Comparison of ENCODE assay signal across 36 cellular contexts in the genomic region with DNA sequence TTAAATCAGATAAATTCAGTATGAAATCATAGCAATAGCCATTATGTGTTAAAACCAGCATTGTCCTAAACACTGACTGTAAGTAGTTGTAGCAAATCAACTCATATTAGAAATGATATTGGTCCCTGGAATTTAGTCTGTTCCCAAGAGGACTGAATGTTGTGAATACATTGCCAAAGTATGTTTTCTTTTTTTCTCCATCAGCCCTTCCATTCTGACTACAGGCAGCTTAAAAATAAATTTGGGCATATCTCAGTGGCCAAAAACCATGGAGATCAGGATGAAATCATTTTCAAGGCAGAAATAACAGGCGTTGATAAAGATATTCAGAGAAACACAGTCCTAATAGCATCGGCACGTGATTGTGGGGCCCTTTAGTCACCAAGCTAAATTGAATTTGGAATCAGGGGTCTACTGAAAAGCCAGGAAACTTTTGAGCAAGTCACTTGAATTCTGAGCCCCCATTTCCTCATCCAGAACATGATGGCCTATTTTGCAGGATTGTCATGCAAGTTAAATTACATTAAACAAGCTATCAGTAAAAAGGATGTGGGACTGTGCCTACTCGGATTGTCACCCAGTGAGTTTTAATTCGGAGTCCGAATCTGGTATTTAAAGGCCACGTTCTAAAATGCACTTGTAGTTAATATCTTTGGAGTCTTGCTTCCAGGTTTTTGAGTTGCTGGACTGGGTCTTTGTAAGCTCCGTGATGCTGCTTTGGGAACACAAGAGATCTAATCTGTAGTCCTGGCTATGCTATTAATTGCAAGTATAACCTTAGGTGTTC. TPM values are rescaled to one million over a fixed set of nuclear protein-coding genes. Genes with fewer than 3 reads are reported as not detected.
A peak's percentile ranks its signal among the peaks of the same experiment; 100 is the strongest.
DNase-seq lines count a peak whose midpoint lies in the region; ATAC-seq and TF ChIP-seq lines count a peak whose summit lies in the region.
"Had no signal": no experiment of that assay in that cellular context is flagged by ENCODE, and none has a peak within 500 bp of the region (broad histone marks: within the 10 kb centered on the region; RNA-seq: fewer than 3 reads in every experiment).

No MANE protein-coding gene starts in this region.

- H3K27ac ChIP-seq in Peyer's patch (peak overlapping the region in 3 of 4 donors; percentile 3 to 89 (median 23)), lower lobe of right lung (peak overlapping the region; percentile 78), suprapubic skin (peak overlapping the region; percentile 51), SK-N-SH (ENCODE audit: low read depth in 2 of 2, low read length in 1 of 2) (no peak overlapping the region)
- H3K27ac ChIP-seq: BLaER1, epithelial cell of prostate, foreskin keratinocyte, WERI-Rb-1 had no signal

- H3K4me1 ChIP-seq in Peyer's patch: peaks cover 0 to 43% (median 7%) of the 10 kb centered on the region in 4 donors
- H3K4me1 ChIP-seq in lower lobe of right lung: peaks cover 62% of the 10 kb centered on the region
- H3K4me1 ChIP-seq in suprapubic skin: peaks cover 82% of the 10 kb centered on the region
- peaks cover 0 to 16% of the 10 kb centered on the region in 2 experiments; a peak in 1 of 4 replicates for H3K4me1 ChIP-seq in SK-N-SH (ENCODE audit: control insufficient read depth in 1 of 2, insufficient read depth in 2 of 2, low read depth in 1 of 2, low read length in 1 of 2)
- H3K4me1 ChIP-seq: BLaER1 had no signal

- peaks cover 38% of the 10 kb centered on the region for H3K4me1 Mint-ChIP-seq in chondrocyte (ENCODE audit: low read depth)
- peaks cover 5% of the 10 kb centered on the region for H3K4me1 Mint-ChIP-seq in type B pancreatic cell (ENCODE audit: unreplicated experiment)
- H3K4me1 Mint-ChIP-seq: IgD-negative memory B cell; immature natural killer cell; natural killer cell; stimulated activated memory B cell treated with anti-CD40 and anti-IgM and Interleukin-4, amounts not matched to agents 10 μg/mL and 1 μg/mL and 100 μg/mL, for 72 hours had no signal

- peaks cover 3% of the 10 kb centered on the region for H3K27me3 Mint-ChIP-seq in chondrocyte (ENCODE audit: low read depth)
- H3K27me3 Mint-ChIP-seq in type B pancreatic cell: no peaks in the 10 kb centered on the region
- H3K27me3 Mint-ChIP-seq: activated naive CD8-positive, alpha-beta T cell treated with anti-CD3 and anti-CD28 coated beads for 36 hours had no signal

- H3K9ac ChIP-seq in SK-N-SH: no peak overlapping the region
- H3K9ac ChIP-seq: BLaER1 had no signal

- DNase-seq in Peyer's patch: no peak
- no peak for DNase-seq in chondrocyte (ENCODE audit: low spot score)
- no peak for DNase-seq in lower lobe of right lung
- DNase-seq in suprapubic skin (ENCODE audit: low spot score in 2 of 2): no peak
- DNase-seq in AG20443 (ENCODE audit: low spot score): no peak
- no peak for DNase-seq in type B pancreatic cell (ENCODE audit: extremely low spot score, unreplicated experiment)
- no peak for DNase-seq in SK-N-SH
- DNase-seq: activated CD4-positive, alpha-beta T cell treated with anti-CD3 and anti-CD28 coated beads for 48 hours; activated effector memory CD4-positive, alpha-beta T cell treated with anti-CD3 and anti-CD28 coated beads, Interleukin-2, amount 50 U/mL, for 16 hours; activated naive CD8-positive, alpha-beta T cell treated with anti-CD3 and anti-CD28 coated beads for 36 hours; activated T-cell treated with anti-CD3 and anti-CD28 coated beads, Interleukin-2, amount 50 U/mL, for 1 hour; cerebellar nuclear complex; effector CD4-positive, alpha-beta T cell; foreskin keratinocyte; GOT3; hippocampal formation; immature natural killer cell; left lung; midbrain; natural killer cell; NCI-H1092; NCI-H187 treated with DMSO at 0.1 percent for 48 hours; NCI-H2171 treated with DMSO at 0.1 percent for 48 hours; NCI-H524 treated with DMSO at 0.1 percent for 48 hours; NK-92 treated with Interleukin-12 subunit alpha and Interleukin-12 subunit beta, amount 100 ng/mL, for 24 hours; PC-3; SHP77 treated with DMSO at 0.1 percent for 48 hours; spleen; stimulated activated CD4-positive, alpha-beta T cell treated with anti-CD3 and anti-CD28 coated beads, Interleukin-4, amount 100 ng/mL, for 4 hours; T-helper 9 cell; WERI-Rb-1 had no signal

- no peak for TF ChIP-seq RAD21 in SK-N-SH (IDR thresholded peaks at IDR 0.05; ENCODE audit: low read length)

- no peaks in the 10 kb centered on the region for H3K9me2 ChIP-seq in SK-N-SH

- H3K36me3 Mint-ChIP-seq in chondrocyte (ENCODE audit: low read depth) (no peaks in the 10 kb centered on the region), type B pancreatic cell (no peaks in the 10 kb centered on the region)
- H3K36me3 Mint-ChIP-seq: activated naive CD8-positive, alpha-beta T cell treated with anti-CD3 and anti-CD28 coated beads for 36 hours; IgD-negative memory B cell; natural killer cell; stimulated activated memory B cell treated with anti-CD40 and anti-IgM and Interleukin-4, amounts not matched to agents 10 μg/mL and 1 μg/mL and 100 μg/mL, for 72 hours had no signal

- POLR2A ChIA-PET in SK-N-SH (lab: Yijun Ruan, JAX): no interaction called here

- WGBS in suprapubic skin: 71% methylated on average over 8 of the region's 8 CpGs
- 70% methylated on average over 8 of the region's 8 CpGs for WGBS in SK-N-SH (ENCODE audit: low lambda C conversion rate)

- TF ChIP-seq EP300 in suprapubic skin (IDR thresholded peaks at IDR 0.05) (no peak), SK-N-SH (IDR thresholded peaks at IDR 0.05; ENCODE audit: borderline replicate concordance in 1 of 2, low read depth in 1 of 2, low read length in 1 of 2) (no peak)

- no peak overlapping the region for H2AFZ ChIP-seq in SK-N-SH (ENCODE audit: low read depth)

- ATAC-seq in lower lobe of right lung (no peak), GM21529 (IDR thresholded peaks at IDR 0.05; ENCODE audit: unreplicated experiment) (no peak)
- ATAC-seq: foreskin keratinocyte; left lung; natural killer cell; PC-3; stimulated activated memory B cell treated with anti-CD40 and anti-IgM and Interleukin-4, amounts not matched to agents 10 μg/mL and 1 μg/mL and 100 μg/mL, for 72 hours had no signal

- TF ChIP-seq POLR2A in Peyer's patch (IDR thresholded peaks at IDR 0.05) (no peak), suprapubic skin (IDR thresholded peaks at IDR 0.05) (no peak)

- H3K9me3 Mint-ChIP-seq in chondrocyte (ENCODE audit: low read depth) (no peaks in the 10 kb centered on the region), type B pancreatic cell (peaks cover 2% of the 10 kb centered on the region)
- H3K9me3 Mint-ChIP-seq: activated naive CD8-positive, alpha-beta T cell treated with anti-CD3 and anti-CD28 coated beads for 36 hours; IgD-negative memory B cell; immature natural killer cell; natural killer cell; stimulated activated memory B cell treated with anti-CD40 and anti-IgM and Interleukin-4, amounts not matched to agents 10 μg/mL and 1 μg/mL and 100 μg/mL, for 72 hours had no signal

- H4K20me1 ChIP-seq in SK-N-SH (ENCODE audit: insufficient read depth): no peaks in the 10 kb centered on the region
- H4K20me1 ChIP-seq: BLaER1 had no signal

- CTCF ChIA-PET in SK-N-SH (lab: Yijun Ruan, JAX): interaction anchor here (0.7 to 2.4 kb wide), 7 partner anchors 9 to 454 kb away, joined by 3 to 14 read pairs (median 4); a partner anchor contains a TSS

- H3K36me3 ChIP-seq in Peyer's patch (no peaks in the 10 kb centered on the region), lower lobe of right lung (no peaks in the 10 kb centered on the region), suprapubic skin (no peaks in the 10 kb centered on the region), SK-N-SH (replicated peaks in 1 of 2; ENCODE audit: control insufficient read depth in 1 of 2, insufficient read depth in 2 of 2, low read length in 1 of 2) (no peaks in the 10 kb centered on the region)
- H3K36me3 ChIP-seq: BLaER1, left lung, spleen, WERI-Rb-1 had no signal

- H3K79me2 ChIP-seq in SK-N-SH (ENCODE audit: insufficient read depth): no peaks in the 10 kb centered on the region

- H3K27me3 ChIP-seq in Peyer's patch (no peaks in the 10 kb centered on the region), lower lobe of right lung (ENCODE audit: low read depth) (no peaks in the 10 kb centered on the region), suprapubic skin (no peaks in the 10 kb centered on the region), SK-N-SH (ENCODE audit: insufficient read depth) (no peaks in the 10 kb centered on the region)
- H3K27me3 ChIP-seq: BLaER1, foreskin keratinocyte, left lung, spleen had no signal

- no peak overlapping the region for H3K4me2 ChIP-seq in SK-N-SH
- H3K4me2 ChIP-seq: BLaER1 had no signal

- H3K27ac Mint-ChIP-seq in chondrocyte (ENCODE audit: unreplicated experiment): peak overlapping the region; percentile 10
- H3K27ac Mint-ChIP-seq in type B pancreatic cell: no peak overlapping the region
- H3K27ac Mint-ChIP-seq: activated naive CD8-positive, alpha-beta T cell treated with anti-CD3 and anti-CD28 coated beads for 36 hours; IgD-negative memory B cell; immature natural killer cell; natural killer cell; stimulated activated memory B cell treated with anti-CD40 and anti-IgM and Interleukin-4, amounts not matched to agents 10 μg/mL and 1 μg/mL and 100 μg/mL, for 72 hours had no signal

- TF ChIP-seq CTCF in Peyer's patch (IDR thresholded peaks at IDR 0.05) (no peak), chondrocyte (IDR thresholded peaks at IDR 0.05) (no peak), lower lobe of right lung (IDR thresholded peaks at IDR 0.05) (no peak), suprapubic skin (IDR thresholded peaks at IDR 0.05) (no peak), type B pancreatic cell (conservative IDR thresholded peaks at IDR 0.05) (no peak), SK-N-SH (IDR thresholded peaks at IDR 0.05) (no peak)

- H3F3A ChIP-seq in SK-N-SH (replicated peaks; ENCODE audit: insufficient read depth): no peaks in the 10 kb centered on the region

- intact Hi-C loops in lower lobe of right lung (cut with DNase I): no loop called here

- no peak overlapping the region for H3K4me3 ChIP-seq in Peyer's patch
- no peak overlapping the region for H3K4me3 ChIP-seq in lower lobe of right lung
- no peak overlapping the region for H3K4me3 ChIP-seq in suprapubic skin
- no peak overlapping the region for H3K4me3 ChIP-seq in SK-N-SH (ENCODE audit: low read depth in 2 of 2, low read length in 1 of 2)
- H3K4me3 ChIP-seq: BLaER1, left lung, spleen had no signal

- H3K4me3 Mint-ChIP-seq in chondrocyte (ENCODE audit: unreplicated experiment) (no peak overlapping the region), type B pancreatic cell (no peak overlapping the region)
- H3K4me3 Mint-ChIP-seq: activated naive CD8-positive, alpha-beta T cell treated with anti-CD3 and anti-CD28 coated beads for 36 hours; IgD-negative memory B cell; immature natural killer cell; natural killer cell; stimulated activated memory B cell treated with anti-CD40 and anti-IgM and Interleukin-4, amounts not matched to agents 10 μg/mL and 1 μg/mL and 100 μg/mL, for 72 hours had no signal

- H3K9me3 ChIP-seq in Peyer's patch (no peaks in the 10 kb centered on the region), lower lobe of right lung (no peaks in the 10 kb centered on the region), suprapubic skin (no peaks in the 10 kb centered on the region), SK-N-SH (no peaks in the 10 kb centered on the region)
- H3K9me3 ChIP-seq: BLaER1, left lung, spleen had no signal

RNA-seq across cellular contexts. Expression of a gene that starts 17.0 kb away (rescaled TPM):
- total RNA-seq in Peyer's patch (10 to 100 TPM in 1 of 4 donors, 1 to 10 TPM in 3; 2.5 to 10.0 (median 5.4) TPM), chondrocyte (0.18 to 0.47 TPM (median 0.27 TPM) in 3 replicates), lower lobe of right lung (29.4 TPM), suprapubic skin (10 to 100 TPM; 26.2 to 41.8 (median 36.5) TPM), type B pancreatic cell (ENCODE audit: low replicate concordance) (2.6 and 3.4 TPM in 2 replicates)
- 0.03 and 0.21 TPM in 2 replicates for polyA plus RNA-seq in SK-N-SH (2012; rRNA removed)
- polyA plus RNA-seq in SK-N-SH (2012; cell fraction: cytosol; rRNA removed): 0.08 and 0.18 TPM in 2 replicates
- polyA plus RNA-seq in SK-N-SH (2012; cell fraction: nucleus; rRNA removed): 0.21 and 0.22 TPM in 2 replicates
- polyA plus RNA-seq: foreskin keratinocyte, IgD-negative memory B cell, immature natural killer cell had no signal

Comparison
In these comparisons a context has a peak if more than half of its experiments do, and no peak if none do; other contexts are left out.
1. H3K27ac ChIP-seq: peak in Peyer's patch (3 of 4), lower lobe of right lung (single experiment) and suprapubic skin (single experiment); none in SK-N-SH (0 of 2).